Comparison of ENCODE assay signal across 15 cellular contexts in genomic region chr17:21744621-21745020, GRCh38. TPM values are rescaled to one million over a fixed set of nuclear protein-coding genes. Genes with fewer than 3 reads are reported as not detected.
"Had no signal": no experiment of that assay in that cellular context is flagged by ENCODE, and none has a peak within 500 bp of the region (broad histone marks: within the 10 kb centered on the region; RNA-seq: fewer than 3 reads in every experiment).

No MANE protein-coding gene starts in this region.

RNA-seq across cellular contexts. Expression of gene KCNJ18, which starts 52.3 kb away (rescaled TPM):
- total RNA-seq: activated B cell treated with CpG ODN at 0.5 μM for 24 hours; activated CD4-positive, alpha-beta memory T cell treated with anti-CD3 and anti-CD28 coated beads for 36 hours; activated CD4-positive, alpha-beta memory T cell treated with anti-CD3 and anti-CD28 coated beads, Interleukin-2, amount 10 ng/mL, durations not matched to agents 7 days and 5 days; activated CD4-positive, alpha-beta T cell treated with anti-CD3 and anti-CD28 coated beads for 36 hours; activated CD4-positive, alpha-beta T cell treated with anti-CD3 and anti-CD28 coated beads, Interleukin-2, amount 10 ng/mL, durations not matched to agents 24 days and 14 days; activated CD4-positive, alpha-beta T cell treated with anti-CD3 and anti-CD28 coated beads, Interleukin-2, amount 10 ng/mL, durations not matched to agents 7 days and 5 days; activated CD8-positive, alpha-beta memory T cell treated with anti-CD3 and anti-CD28 coated beads for 36 hours; activated CD8-positive, alpha-beta memory T cell treated with anti-CD3 and anti-CD28 coated beads, Interleukin-2, amount 10 ng/mL, durations not matched to agents 7 days and 5 days; activated CD8-positive, alpha-beta T cell treated with anti-CD3 and anti-CD28 coated beads for 36 hours; activated CD8-positive, alpha-beta T cell treated with anti-CD3 and anti-CD28 coated beads, Interleukin-2, amount 10 ng/mL, durations not matched to agents 7 days and 5 days; T-cell; T-helper 1 cell treated with Interleukin-12 subunit alpha and Interleukin-12 subunit beta and Interleukin-4 antibody, amounts not matched to agents 30 ng/mL and 1 ng/mL, for 36 hours; T-helper 17 cell; T-helper 2 cell treated with Interferon-gamma antibody and Interleukin-4, amounts not matched to agents 100 ng/mL and 5 ng/mL, for 36 hours; WTC11 had no signal
